In genomic region chr15:43776101-43776717, GRCh38 we compare ENCODE assay signal across 9 cellular contexts. TPM values are rescaled to one million over a fixed set of nuclear protein-coding genes. Genes with fewer than 3 reads are reported as not detected.
DNase-seq lines count a peak whose midpoint lies in the region; ATAC-seq and TF ChIP-seq lines count a peak whose summit lies in the region.
"Had no signal": no experiment of that assay in that cellular context is flagged by ENCODE, and none has a peak within 500 bp of the region (broad histone marks: within the 10 kb centered on the region; RNA-seq: fewer than 3 reads in every experiment).

No MANE protein-coding gene starts in this region.

- H3K79me2 ChIP-seq in OCI-LY1 (ENCODE audit: insufficient read depth, low read length) = peaks cover 10% of the 10 kb centered on the region

- H3K4me3 ChIP-seq in cardiac muscle cell (peak overlapping the region; percentile 38), OCI-LY1 (ENCODE audit: low read depth, low read length, poor library complexity, severe bottlenecking) (peak overlapping the region; percentile 90), coronary artery (peak overlapping the region; percentile 72), mucosa of rectum (ENCODE audit: low read length in 2 of 2) (peak overlapping the region; percentile 89 to 94), aorta (ENCODE audit: low read length in 2 of 2) (peak overlapping the region in 1 of 2 donors; percentile 14)

- H3K27me3 ChIP-seq in cardiac muscle cell (no peaks in the 10 kb centered on the region), OCI-LY1 (ENCODE audit: insufficient read depth, low read length) (no peaks in the 10 kb centered on the region), mucosa of rectum (ENCODE audit: control insufficient read depth in 2 of 2, insufficient read depth in 2 of 2, low read length in 2 of 2) (no peaks in the 10 kb centered on the region), aorta (ENCODE audit: control insufficient read depth in 1 of 2, insufficient read depth in 2 of 2, low read length in 1 of 2) (no peaks in the 10 kb centered on the region)

- peaks cover 22% of the 10 kb centered on the region for H3K36me3 ChIP-seq in cardiac muscle cell
- peaks cover 53% of the 10 kb centered on the region for H3K36me3 ChIP-seq in OCI-LY1 (ENCODE audit: insufficient read depth, low read length)
- peaks cover 28 to 29% of the 10 kb centered on the region in 2 donors for H3K36me3 ChIP-seq in mucosa of rectum (ENCODE audit: control insufficient read depth in 2 of 2, insufficient read depth in 2 of 2, low read length in 2 of 2)
- peaks cover 0 to 2% of the 10 kb centered on the region in 2 donors for H3K36me3 ChIP-seq in aorta (ENCODE audit: control insufficient read depth in 1 of 2, insufficient read depth in 2 of 2, low read length in 1 of 2)

- no peaks in the 10 kb centered on the region for H4K20me1 ChIP-seq in OCI-LY1 (ENCODE audit: insufficient read depth, low read length)

- H3K4me2 ChIP-seq in OCI-LY1 (ENCODE audit: low read length) = peak overlapping the region; percentile 100

- H3F3A ChIP-seq in OCI-LY1 (ENCODE audit: insufficient read depth, low read length) = peaks cover 33% of the 10 kb centered on the region

- H3K4me1 ChIP-seq in cardiac muscle cell (ENCODE audit: low read depth) = no peaks in the 10 kb centered on the region
- H3K4me1 ChIP-seq in OCI-LY1 (ENCODE audit: insufficient read depth, low read length, severe bottlenecking) = peaks cover 59% of the 10 kb centered on the region
- H3K4me1 ChIP-seq in mucosa of rectum (ENCODE audit: control insufficient read depth in 2 of 2, insufficient read depth in 2 of 2, low read length in 2 of 2) = peaks cover 14 to 28% of the 10 kb centered on the region in 2 donors
- no peaks in the 10 kb centered on the region for H3K4me1 ChIP-seq in aorta (ENCODE audit: control insufficient read depth in 1 of 2, insufficient read depth in 2 of 2, low read length in 2 of 2)

- DNase-seq in cardiac muscle cell (ENCODE audit: low read depth in 1 of 2, low spot score in 1 of 2) (peak in 1 of 2 donors; percentile 19), Right ventricle myocardium inferior (ENCODE audit: missing footprints) (no peak), coronary artery (ENCODE audit: low spot score) (no peak), aorta (peak in 1 of 2 donors; percentile 80), NOMO-1 treated with DMSO at 0.1 percent for 48 hours (lab: John Stamatoyannopoulos, UW; ENCODE audit: unreplicated experiment) (no peak)

- no peak for ATAC-seq in Right ventricle myocardium inferior
- peak; percentile 62 for ATAC-seq in HG02870 (IDR thresholded peaks at IDR 0.05; ENCODE audit: unreplicated experiment)
- peak; percentile 24 for ATAC-seq in aorta (ENCODE audit: low FRiP score)

- no peak overlapping the region for H2AFZ ChIP-seq in OCI-LY1 (ENCODE audit: low read length)

- H3K27ac ChIP-seq in cardiac muscle cell = no peak overlapping the region
- peak overlapping the region; percentile 98 for H3K27ac ChIP-seq in OCI-LY1 (ENCODE audit: low read depth, low read length, poor library complexity, severe bottlenecking)
- peak overlapping the region; percentile 90 to 94 for H3K27ac ChIP-seq in coronary artery
- peak overlapping the region; percentile 94 to 96 for H3K27ac ChIP-seq in mucosa of rectum (ENCODE audit: low read depth in 2 of 2, low read length in 2 of 2)
- peak overlapping the region in 1 of 2 donors; percentile 78 for H3K27ac ChIP-seq in aorta (ENCODE audit: low read depth in 1 of 2, low read length in 2 of 2)

- H3K9ac ChIP-seq in OCI-LY1 (ENCODE audit: low read length) (peak overlapping the region; percentile 96), mucosa of rectum (ENCODE audit: low read depth in 1 of 2, low read length in 2 of 2) (peak overlapping the region; percentile 82 to 99)

- H3K9me2 ChIP-seq in OCI-LY1 (ENCODE audit: low read depth, low read length) = no peaks in the 10 kb centered on the region

- intact Hi-C loops in Right ventricle myocardium inferior (cut with DNase I) (loop anchor here (10.0 kb wide), 1 partner anchor 49 kb away; the partner anchor contains the start of genes MFAP1 and WDR76), aorta (cut with DNase I) (no loop called here)

- no peak for TF ChIP-seq CTCF in cardiac muscle cell (IDR thresholded peaks at IDR 0.05; ENCODE audit: low read depth, low read length)
- no peak for TF ChIP-seq CTCF in OCI-LY1 (IDR thresholded peaks at IDR 0.05; ENCODE audit: low read length)
- no peak for TF ChIP-seq CTCF in coronary artery (IDR thresholded peaks at IDR 0.05)

- no peaks in the 10 kb centered on the region for H3K9me3 ChIP-seq in cardiac muscle cell (ENCODE audit: low read depth)
- H3K9me3 ChIP-seq in OCI-LY1 (ENCODE audit: low read length) = no peaks in the 10 kb centered on the region
- H3K9me3 ChIP-seq in mucosa of rectum (ENCODE audit: control insufficient read depth in 2 of 2, low read length in 2 of 2) = no peaks in the 10 kb centered on the region
- H3K9me3 ChIP-seq in aorta (ENCODE audit: control insufficient read depth, low read length) = no peaks in the 10 kb centered on the region

- 21 to 25% methylated on average over 35 of the region's 35 CpGs for WGBS in aorta, 2 donors

RNA-seq across cellular contexts. Expression of gene ELL3, which starts 0.6 kb away (rescaled TPM):
- total RNA-seq in cardiac muscle cell (2.6 and 4.3 TPM in 2 replicates), Right ventricle myocardium inferior (1.5 TPM), aorta (1 to 10 TPM; 2.5 to 4.5 TPM)
- polyA plus RNA-seq in cardiac muscle cell (4.6 TPM in 1 of 2 replicates, not detected in the other), aorta (1 to 10 TPM; 7.8 to 7.9 TPM)

RNA-seq across cellular contexts. Expression of gene SERF2, which starts 15.9 kb away (rescaled TPM):
- 865 and 1,079 TPM in 2 replicates for total RNA-seq in cardiac muscle cell
- 1,545 and 1,638 TPM in 2 replicates for polyA plus RNA-seq in cardiac muscle cell
- total RNA-seq in Right ventricle myocardium inferior = 1,102 TPM
- total RNA-seq in aorta = 100 to 1,000 TPM; 733 to 789 TPM
- 1,000 to 10,000 TPM; 1,795 to 2,327 TPM for polyA plus RNA-seq in aorta

RNA-seq across cellular contexts. Expression of gene SERINC4, which starts 23.8 kb away (rescaled TPM):
- total RNA-seq in cardiac muscle cell (0.21 and 0.71 TPM in 2 replicates), Right ventricle myocardium inferior (0.30 TPM), aorta (not detected)
- polyA plus RNA-seq in cardiac muscle cell (0.35 and 0.44 TPM in 2 replicates), aorta (under 1 TPM; 0.43 to 0.88 TPM)
- total RNA-seq: myocyte had no signal

RNA-seq across cellular contexts. Expression of gene HYPK, which starts 24.2 kb away (rescaled TPM):
- 17.2 TPM in 2 replicates for total RNA-seq in cardiac muscle cell
- 12.8 and 16.5 TPM in 2 replicates for polyA plus RNA-seq in cardiac muscle cell
- 16.4 TPM for total RNA-seq in Right ventricle myocardium inferior
- 10 to 100 TPM; 12.6 to 16.3 TPM for total RNA-seq in aorta
- polyA plus RNA-seq in aorta = 10 to 100 TPM in 1 of 2 donors, 1 to 10 TPM in 1; 3.0 to 31.6 TPM

RNA-seq across cellular contexts. Expression of gene PDIA3, which starts 30.0 kb away (rescaled TPM):
- total RNA-seq in cardiac muscle cell (97.9 and 155 TPM in 2 replicates), Right ventricle myocardium inferior (166 TPM), aorta (100 to 1,000 TPM; 304 to 313 TPM)
- polyA plus RNA-seq in cardiac muscle cell (532 and 932 TPM in 2 replicates), aorta (100 to 1,000 TPM; 156 to 219 TPM)
